10 cellular contexts compared by ENCODE assay signal in genomic region chr16:17211797-17212196, GRCh38.
A peak's percentile ranks its signal among the peaks of the same experiment; 100 is the strongest.
DNase-seq lines count a peak whose midpoint lies in the region; ATAC-seq and TF ChIP-seq lines count a peak whose summit lies in the region.
"Had no signal": no experiment of that assay in that cellular context is flagged by ENCODE, and none has a peak within 500 bp of the region (broad histone marks: within the 10 kb centered on the region; RNA-seq: fewer than 3 reads in every experiment).

No MANE protein-coding gene starts in this region.

- H3K79me2 ChIP-seq in H9 (ENCODE audit: insufficient read depth, low read length), result no peaks in the 10 kb centered on the region

- no peak overlapping the region for H3K4me3 ChIP-seq in BE2C (ENCODE audit: low read depth, low read length)
- H3K4me3 ChIP-seq: dorsolateral prefrontal cortex had no signal

- DNase-seq in BE2C (peak; percentile 43), H9 (peak; percentile 70), iPS-NIHi7 (ENCODE audit: extremely low spot score) (peak; percentile 66), NCI-H2029 (lab: John Stamatoyannopoulos, UW) (no peak)
- DNase-seq in activated CD4-positive, alpha-beta T cell treated with anti-CD3 and anti-CD28 coated beads, Interleukin-2, amount 10 ng/mL, durations not matched to agents 24 days and 14 days, result peak; percentile 78
- DNase-seq: dorsolateral prefrontal cortex, NCI-H446 had no signal

- no peaks in the 10 kb centered on the region for H4K20me1 ChIP-seq in H9 (ENCODE audit: control insufficient read depth, insufficient read depth, insufficient read length)

- TF ChIP-seq CTCF in BE2C (IDR thresholded peaks at IDR 0.05; ENCODE audit: low read depth, low read length) (peak; percentile 76), H9 (conservative IDR thresholded peaks at IDR 0.05) (peak; percentile 93)

- no peaks in the 10 kb centered on the region for H3K27me3 Mint-ChIP-seq in H9 (ENCODE audit: low read depth)
- H3K27me3 Mint-ChIP-seq in activated CD4-positive, alpha-beta T cell treated with anti-CD3 and anti-CD28 coated beads, Interleukin-2, amount 10 ng/mL, durations not matched to agents 24 days and 14 days, result no peaks in the 10 kb centered on the region

- no peak overlapping the region for H2AFZ ChIP-seq in H9 (ENCODE audit: low read length)

- no peak overlapping the region for H3K14ac ChIP-seq in H9 (ENCODE audit: insufficient read depth, low read length)

- H3K36me3 Mint-ChIP-seq in H9 (ENCODE audit: insufficient read depth in 1 of 3, low read depth in 3 of 3), result peaks cover 0 to 7% (median 5%) of the 10 kb centered on the region in 3 experiments; a peak in 4 of 7 replicates
- peaks cover 18% of the 10 kb centered on the region for H3K36me3 Mint-ChIP-seq in activated CD4-positive, alpha-beta T cell treated with anti-CD3 and anti-CD28 coated beads, Interleukin-2, amount 10 ng/mL, durations not matched to agents 24 days and 14 days (ENCODE audit: low read depth)

- H3K27ac Mint-ChIP-seq in H9, result peak overlapping the region in 1 of 3 experiments; percentile 16; a peak in 1 of 7 replicates
- H3K27ac Mint-ChIP-seq in activated CD4-positive, alpha-beta T cell treated with anti-CD3 and anti-CD28 coated beads, Interleukin-2, amount 10 ng/mL, durations not matched to agents 24 days and 14 days, result no peak overlapping the region

- H4K5ac ChIP-seq in H9 (ENCODE audit: insufficient read length, low read depth, low read length), result no peak overlapping the region

- no peak overlapping the region for H3K23ac ChIP-seq in H9 (ENCODE audit: insufficient read length, low read depth, low read length)

- H3K9me3 ChIP-seq in BE2C (no peaks in the 10 kb centered on the region), H9 (ENCODE audit: control insufficient read depth, low read depth, low read length) (no peaks in the 10 kb centered on the region)

- no peak overlapping the region for H3K4me2 ChIP-seq in H9 (ENCODE audit: insufficient read depth, insufficient read length, low read length)

- no peak overlapping the region for H3K18ac ChIP-seq in H9 (ENCODE audit: insufficient read length, low read depth, low read length)

- no peak overlapping the region for H3K56ac ChIP-seq in H9 (ENCODE audit: insufficient read length, low read depth, low read length)

- H2BK15ac ChIP-seq in H9 (ENCODE audit: low read depth, low read length), result no peak overlapping the region

- H4K91ac ChIP-seq in H9 (ENCODE audit: insufficient read length, low read depth, low read length), result no peak overlapping the region

- H3K27ac ChIP-seq in H9 (ENCODE audit: insufficient read length, low read depth, low read length), result no peak overlapping the region
- H3K27ac ChIP-seq: dorsolateral prefrontal cortex had no signal

- no peak overlapping the region for H2BK120ac ChIP-seq in H9 (ENCODE audit: low read depth, low read length, poor library complexity, severe bottlenecking)

- H3K9me3 Mint-ChIP-seq in H9, result peaks cover 2 to 3% of the 10 kb centered on the region in 2 experiments; a peak in 1 of 5 replicates
- H3K9me3 Mint-ChIP-seq in activated CD4-positive, alpha-beta T cell treated with anti-CD3 and anti-CD28 coated beads, Interleukin-2, amount 10 ng/mL, durations not matched to agents 24 days and 14 days, result peaks cover 11% of the 10 kb centered on the region

- H2AK5ac ChIP-seq in H9 (ENCODE audit: insufficient read length, low read length), result no peak overlapping the region

- no peak overlapping the region for H2BK12ac ChIP-seq in H9 (ENCODE audit: insufficient read length, low read depth, low read length)

- no peak overlapping the region for H4K8ac ChIP-seq in H9 (replicated peaks; ENCODE audit: insufficient read length, low read depth, low read length)

- intact Hi-C loops in activated CD4-positive, alpha-beta T cell treated with anti-CD3 and anti-CD28 coated beads, Interleukin-2, amount 10 ng/mL, durations not matched to agents 24 days and 14 days (cut with micrococcal nuclease), result loop anchor here (10.0 kb wide), 1 partner anchor 253 kb away; no protein-coding TSS in a partner anchor

- ATAC-seq in HG03520 (IDR thresholded peaks at IDR 0.05; ENCODE audit: unreplicated experiment), result no peak
- no peak for ATAC-seq in GM19351 (IDR thresholded peaks at IDR 0.05; ENCODE audit: unreplicated experiment)
- ATAC-seq in HG03378 (IDR thresholded peaks at IDR 0.05; ENCODE audit: unreplicated experiment), result no peak

- no CpG with 5 or more reads among the region's 4 CpGs for WGBS in H9 (ENCODE audit: extremely low coverage, insufficient read length, low lambda C conversion rate)

- no peak overlapping the region for H2BK20ac ChIP-seq in H9 (ENCODE audit: low read depth, low read length, poor library complexity, severe bottlenecking)

- no peaks in the 10 kb centered on the region for H3K79me1 ChIP-seq in H9 (ENCODE audit: insufficient read depth, low read depth, low read length, poor library complexity, severe bottlenecking)

- H3K4me1 ChIP-seq in BE2C (no peaks in the 10 kb centered on the region), H9 (ENCODE audit: insufficient read depth, low read length) (no peaks in the 10 kb centered on the region; the same call in 1 of the 2 replicates)

- peaks cover 12 to 17% of the 10 kb centered on the region in 2 experiments for H3K4me1 Mint-ChIP-seq in H9
- H3K4me1 Mint-ChIP-seq in activated CD4-positive, alpha-beta T cell treated with anti-CD3 and anti-CD28 coated beads, Interleukin-2, amount 10 ng/mL, durations not matched to agents 24 days and 14 days, result peaks cover 25% of the 10 kb centered on the region

- H3K27me3 ChIP-seq in BE2C (no peaks in the 10 kb centered on the region), H9 (ENCODE audit: insufficient read depth, low read length) (no peaks in the 10 kb centered on the region)
- H3K27me3 ChIP-seq: dorsolateral prefrontal cortex had no signal

- no peak overlapping the region for H2BK5ac ChIP-seq in H9 (ENCODE audit: insufficient read length, low read length)

- no peak overlapping the region for H3K9ac ChIP-seq in H9 (ENCODE audit: extremely low read depth, insufficient read length, low read length)

- H3K36me3 ChIP-seq in BE2C, result no peaks in the 10 kb centered on the region

- H3T11ph ChIP-seq in H9 (ENCODE audit: low read length), result no peak overlapping the region

- no peak overlapping the region for H3K4ac ChIP-seq in H9 (ENCODE audit: low read depth, low read length)

- H3K23me2 ChIP-seq in H9 (ENCODE audit: insufficient read length, low read depth, low read length, poor library complexity, severe bottlenecking), result no peaks in the 10 kb centered on the region

- no peak overlapping the region for H3K4me3 Mint-ChIP-seq in H9
- H3K4me3 Mint-ChIP-seq in activated CD4-positive, alpha-beta T cell treated with anti-CD3 and anti-CD28 coated beads, Interleukin-2, amount 10 ng/mL, durations not matched to agents 24 days and 14 days, result no peak overlapping the region
